In the genomic region with DNA sequence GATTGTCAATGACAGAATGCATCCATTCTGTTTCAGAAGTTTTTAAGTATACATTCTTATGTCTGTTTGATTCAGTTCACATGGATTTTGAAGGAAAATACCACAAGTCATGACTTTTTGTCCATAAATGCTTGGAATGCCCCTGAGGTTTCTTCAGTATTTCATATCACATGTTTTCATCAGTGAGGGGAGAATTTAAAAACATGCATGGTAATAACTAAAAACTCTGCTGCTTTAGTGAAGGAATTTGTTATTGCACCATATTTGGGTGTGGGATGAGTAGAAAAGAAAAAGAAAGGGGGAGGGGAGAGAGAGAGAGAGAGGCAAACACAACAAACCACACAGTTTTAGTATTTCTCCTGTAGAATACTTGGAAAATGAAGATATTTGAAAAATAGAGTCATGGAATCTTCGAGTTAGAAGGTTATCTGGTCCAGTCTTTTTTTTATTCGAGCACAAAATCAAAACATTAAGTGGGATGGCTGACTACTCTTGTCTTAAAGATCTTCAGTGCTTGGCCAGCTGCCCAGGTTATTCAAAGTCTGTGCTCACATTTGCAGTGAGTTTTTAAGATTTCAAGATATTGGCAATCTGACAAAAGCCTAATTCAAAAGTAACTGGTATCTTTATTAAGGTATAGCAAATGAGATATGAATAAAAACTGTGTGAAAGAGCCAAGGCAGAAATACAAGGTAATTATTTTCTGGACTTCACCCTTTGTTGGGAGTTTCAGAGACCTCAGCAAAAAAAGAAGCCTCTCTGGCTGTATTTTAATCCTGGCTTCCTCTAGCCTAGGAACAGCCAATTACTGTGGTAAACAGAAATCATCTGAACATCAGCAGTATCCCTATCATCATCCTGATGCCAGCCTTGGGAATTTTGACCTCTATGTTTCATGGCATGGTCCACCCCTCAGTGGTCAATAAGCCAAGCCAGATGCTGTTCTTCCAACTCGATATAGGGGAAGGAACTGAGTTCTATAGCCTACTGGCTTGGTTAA, we compare ENCODE assay signal across 9 cellular contexts.
DNase-seq lines count a peak whose midpoint lies in the region; TF ChIP-seq lines count a peak whose summit lies in the region.
"Had no signal": no experiment of that assay in that cellular context is flagged by ENCODE, and none has a peak within 500 bp of the region (broad histone marks: within the 10 kb centered on the region; RNA-seq: fewer than 3 reads in every experiment).

No MANE protein-coding gene starts in this region.

- H3K36me3 ChIP-seq in hepatocyte (replicated peaks; ENCODE audit: insufficient read depth, low read depth) = no peaks in the 10 kb centered on the region
- H3K36me3 ChIP-seq in testis (ENCODE audit: low read depth, missing control alignments) = no peaks in the 10 kb centered on the region

- H3K36me3 Mint-ChIP-seq in activated T-helper 1 cell treated with anti-CD3 and anti-CD28 coated beads, Interleukin-12 subunit alpha, Interleukin-12 subunit beta, Interleukin-2, Interleukin-4 antibody, amounts not matched to agents 30 ng/mL and 10 ng/mL and 1 ng/mL, durations not matched to agents 14 hours and 24 hours and 36 hours (ENCODE audit: low read depth) = no peaks in the 10 kb centered on the region

- H2AFZ ChIP-seq in hepatocyte = no peak overlapping the region

- H3K4me3 ChIP-seq in hepatocyte = no peak overlapping the region
- no peak overlapping the region for H3K4me3 ChIP-seq in testis

- TF ChIP-seq CTCF in hepatocyte (IDR thresholded peaks at IDR 0.05; ENCODE audit: poor library complexity) (no peak), testis (IDR thresholded peaks at IDR 0.05) (no peak)

- no peaks in the 10 kb centered on the region for H4K20me1 ChIP-seq in hepatocyte (ENCODE audit: insufficient read depth, poor library complexity, severe bottlenecking)

- H3K27me3 Mint-ChIP-seq in activated T-helper 1 cell treated with anti-CD3 and anti-CD28 coated beads, Interleukin-12 subunit alpha, Interleukin-12 subunit beta, Interleukin-2, Interleukin-4 antibody, amounts not matched to agents 30 ng/mL and 10 ng/mL and 1 ng/mL, durations not matched to agents 14 hours and 24 hours and 36 hours (ENCODE audit: insufficient read depth) = no peaks in the 10 kb centered on the region

- H3K27me3 ChIP-seq in hepatocyte = no peaks in the 10 kb centered on the region
- H3K27me3 ChIP-seq in testis = no peaks in the 10 kb centered on the region

- peaks cover 6% of the 10 kb centered on the region for H3K4me1 ChIP-seq in hepatocyte (ENCODE audit: insufficient read depth)
- peaks cover 10% of the 10 kb centered on the region for H3K4me1 ChIP-seq in testis

- H3K9me3 ChIP-seq in hepatocyte (ENCODE audit: low read depth) (no peaks in the 10 kb centered on the region), testis (no peaks in the 10 kb centered on the region)

- H3K4me1 Mint-ChIP-seq in activated T-helper 1 cell treated with anti-CD3 and anti-CD28 coated beads, Interleukin-12 subunit alpha, Interleukin-12 subunit beta, Interleukin-2, Interleukin-4 antibody, amounts not matched to agents 30 ng/mL and 10 ng/mL and 1 ng/mL, durations not matched to agents 14 hours and 24 hours and 36 hours (ENCODE audit: low read depth) = no peaks in the 10 kb centered on the region

- no peak for TF ChIP-seq POLR2A in testis (IDR thresholded peaks at IDR 0.05)

- peak; percentile 96 for DNase-seq in HS-27A (ENCODE audit: low read depth)
- peak; percentile 99 for DNase-seq in amniotic epithelial cell (ENCODE audit: low read depth)
- peak; percentile 39 for DNase-seq in hepatocyte (ENCODE audit: low spot score)
- peak; percentile 61 for DNase-seq in testis
- DNase-seq in SKM-1 (lab: John Stamatoyannopoulos, UW; ENCODE audit: unreplicated experiment) = no peak
- DNase-seq in NCI-H345 (lab: John Stamatoyannopoulos, UW) = no peak
- no peak for DNase-seq in activated CD4-positive, alpha-beta T cell treated with anti-CD3 and anti-CD28 coated beads, Interleukin-2, amount 50 U/mL, for 48 hours
- DNase-seq in activated T-helper 1 cell treated with anti-CD3 and anti-CD28 coated beads, Interleukin-12 subunit alpha, Interleukin-12 subunit beta, Interleukin-2, Interleukin-4 antibody, amounts not matched to agents 30 ng/mL and 10 ng/mL and 1 ng/mL, durations not matched to agents 14 hours and 24 hours and 36 hours (ENCODE audit: low spot score) = no peak
- DNase-seq: activated CD4-positive, alpha-beta T cell treated with anti-CD3 and anti-CD28 coated beads for 48 hours had no signal

- no peaks in the 10 kb centered on the region for H3K9me2 ChIP-seq in hepatocyte (replicated peaks; ENCODE audit: insufficient read depth)

- H3K9me3 Mint-ChIP-seq in activated T-helper 1 cell treated with anti-CD3 and anti-CD28 coated beads, Interleukin-12 subunit alpha, Interleukin-12 subunit beta, Interleukin-2, Interleukin-4 antibody, amounts not matched to agents 30 ng/mL and 10 ng/mL and 1 ng/mL, durations not matched to agents 14 hours and 24 hours and 36 hours = no peaks in the 10 kb centered on the region

- H3K4me2 ChIP-seq in hepatocyte = peak overlapping the region; percentile 42

- no peak overlapping the region for H3K4me3 Mint-ChIP-seq in activated T-helper 1 cell treated with anti-CD3 and anti-CD28 coated beads, Interleukin-12 subunit alpha, Interleukin-12 subunit beta, Interleukin-2, Interleukin-4 antibody, amounts not matched to agents 30 ng/mL and 10 ng/mL and 1 ng/mL, durations not matched to agents 14 hours and 24 hours and 36 hours

- intact Hi-C loops in testis (cut with DNase I; ENCODE audit: low total_unique reads) = no loop called here
- intact Hi-C loops in activated T-helper 1 cell treated with anti-CD3 and anti-CD28 coated beads, Interleukin-12 subunit alpha, Interleukin-12 subunit beta, Interleukin-2, Interleukin-4 antibody, amounts not matched to agents 30 ng/mL and 10 ng/mL and 1 ng/mL, durations not matched to agents 14 hours and 24 hours and 36 hours (cut with micrococcal nuclease) = no loop called here

- 70% methylated on average over 3 of the region's 3 CpGs for WGBS in hepatocyte (ENCODE audit: low lambda C conversion rate, missing lambda C conversion rate)
- 40 to 46% methylated on average over 3 of the region's 3 CpGs for WGBS in testis, 2 donors

- H3K27ac ChIP-seq in hepatocyte = peak overlapping the region; percentile 82
- peak overlapping the region; percentile 9 to 68 for H3K27ac ChIP-seq in testis

- no peaks in the 10 kb centered on the region for H3K79me2 ChIP-seq in hepatocyte

- no peak overlapping the region for H3K27ac Mint-ChIP-seq in activated T-helper 1 cell treated with anti-CD3 and anti-CD28 coated beads, Interleukin-12 subunit alpha, Interleukin-12 subunit beta, Interleukin-2, Interleukin-4 antibody, amounts not matched to agents 30 ng/mL and 10 ng/mL and 1 ng/mL, durations not matched to agents 14 hours and 24 hours and 36 hours

Comparison
In these comparisons a context has a peak if more than half of its experiments do, and no peak if none do; other contexts are left out.
1. DNase-seq: peak in HS-27A (single experiment), amniotic epithelial cell (single experiment), hepatocyte (single experiment) and testis (single experiment); none in SKM-1 (single experiment), NCI-H345 (single experiment), activated CD4-positive, alpha-beta T cell treated with anti-CD3 and anti-CD28 coated beads, Interleukin-2, amount 50 U/mL, for 48 hours (0 of 2) and activated T-helper 1 cell treated with anti-CD3 and anti-CD28 coated beads, Interleukin-12 subunit alpha, Interleukin-12 subunit beta, Interleukin-2, Interleukin-4 antibody, amounts not matched to agents 30 ng/mL and 10 ng/mL and 1 ng/mL, durations not matched to agents 14 hours and 24 hours and 36 hours (single experiment).